ENCODE assay signal across 2 cellular contexts in genomic region chr1:1314678-1315335, GRCh38.
TF ChIP-seq lines count a peak whose summit lies in the region.

No MANE protein-coding gene starts in this region.

TF ChIP-seq in HCT116, 20 proteins besides CTCF, POLR2A, EP300 and RAD21:
- TF ChIP-seq POLR2AphosphoS5 (IDR thresholded peaks at IDR 0.05; ENCODE audit: low read depth, low read length) (no peak), CEBPB (IDR thresholded peaks at IDR 0.05; ENCODE audit: low read depth) (no peak), EZH2phosphoT487 (IDR thresholded peaks at IDR 0.05; ENCODE audit: borderline replicate concordance) (no peak), YY1 (IDR thresholded peaks at IDR 0.05; ENCODE audit: extremely low read depth, insufficient replicate concordance, low read depth, low read length) (no peak), ATF3 (IDR thresholded peaks at IDR 0.05) (no peak), ELF1 (IDR thresholded peaks at IDR 0.05; ENCODE audit: borderline replicate concordance, low read depth) (no peak), ZBTB33 (IDR thresholded peaks at IDR 0.05; ENCODE audit: extremely low read depth, insufficient replicate concordance, low read length) (no peak), JUND (IDR thresholded peaks at IDR 0.05) (no peak)

TF ChIP-seq in H1, 55 proteins besides CTCF, POLR2A, EP300 and RAD21:
- TF ChIP-seq POLR2AphosphoS5 (IDR thresholded peaks at IDR 0.05; ENCODE audit: low read depth, low read length) (peak; percentile 19; the same call in 1 of the 2 replicates), ZNF274 (IDR thresholded peaks at IDR 0.05; ENCODE audit: borderline replicate concordance, extremely low read depth, low read length) (no peak), FOSL1 (IDR thresholded peaks at IDR 0.05; ENCODE audit: insufficient read depth, low read depth, low read length) (no peak), EGR1 (IDR thresholded peaks at IDR 0.05; ENCODE audit: borderline replicate concordance, low read depth, low read length) (no peak), SIRT6 (IDR thresholded peaks at IDR 0.05; ENCODE audit: low read length) (no peak)
